In the genomic region with DNA sequence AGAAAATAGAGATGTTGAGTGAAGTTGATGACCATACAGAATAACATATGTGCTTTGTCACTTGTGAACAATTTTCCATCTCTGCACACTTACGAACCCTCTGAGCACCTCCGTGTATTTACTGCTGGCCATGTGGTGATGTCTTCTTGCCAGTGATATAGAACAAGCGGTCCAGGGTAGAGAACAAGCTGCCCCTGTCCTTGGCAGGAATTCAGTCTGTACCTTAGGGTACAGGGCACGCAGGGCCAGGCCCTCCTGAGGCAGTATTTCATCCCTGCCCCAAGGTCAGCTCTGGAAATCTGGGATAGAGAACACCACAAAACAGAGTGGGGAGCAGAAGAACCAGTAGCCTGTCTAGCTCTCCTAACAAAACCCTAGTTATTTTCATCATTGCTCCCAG, we compare ENCODE assay signal across 1 cellular context.
TF ChIP-seq lines count a peak whose summit lies in the region.

No MANE protein-coding gene starts in this region.

TF ChIP-seq in endothelial cell of umbilical vein, 7 proteins besides CTCF, POLR2A, EP300 and RAD21 (continued from another document):
- TF ChIP-seq FOS (IDR thresholded peaks at IDR 0.05; ENCODE audit: borderline replicate concordance, insufficient read depth, low read length): no peak
